In genomic region chr11:133995066-133995465, GRCh38 we compare ENCODE assay signal across 19 cellular contexts. TPM values are rescaled to one million over a fixed set of nuclear protein-coding genes. Genes with fewer than 3 reads are reported as not detected.
DNase-seq lines count a peak whose midpoint lies in the region; ATAC-seq, FAIRE-seq and TF ChIP-seq lines count a peak whose summit lies in the region.
"Had no signal": no experiment of that assay in that cellular context is flagged by ENCODE, and none has a peak within 500 bp of the region (broad histone marks: within the 10 kb centered on the region; RNA-seq: fewer than 3 reads in every experiment).

No MANE protein-coding gene starts in this region.

- no peak; a peak in 1 of 4 replicates for TF ChIP-seq RAD21 in H1 (IDR thresholded peaks at IDR 0.05 in 1 of 2, conservative IDR thresholded peaks at IDR 0.05 in 1 of 2; ENCODE audit: low read depth in 2 of 2, low read length in 2 of 2)

- TF ChIP-seq POLR2A in H1 (IDR thresholded peaks at IDR 0.05; ENCODE audit: control extremely low read depth in 1 of 2, low read depth in 2 of 2, low read length in 2 of 2): no peak

- FAIRE-seq in H1 (lab: Jason Lieb, UNC): no peak
- FAIRE-seq: A204.1 had no signal

- H3K18ac ChIP-seq in H1 (ENCODE audit: extremely low read depth, low read length): no peak overlapping the region

- ATAC-seq in HG02870 (IDR thresholded peaks at IDR 0.05; ENCODE audit: unreplicated experiment) (peak; percentile 72), GM18520 (IDR thresholded peaks at IDR 0.05; ENCODE audit: unreplicated experiment) (no peak), psoas muscle (no peak), HG02798 (IDR thresholded peaks at IDR 0.05; ENCODE audit: poor library complexity, unreplicated experiment) (no peak)
- ATAC-seq: HCT116 had no signal

- H3K79me2 ChIP-seq in DOHH2 (ENCODE audit: control insufficient read depth, low read length): no peaks in the 10 kb centered on the region
- no peaks in the 10 kb centered on the region for H3K79me2 ChIP-seq in H1 (ENCODE audit: control insufficient read depth in 1 of 2, insufficient read depth in 2 of 2, low read length in 2 of 2)

- H2BK15ac ChIP-seq in H1 (ENCODE audit: low read length): no peak overlapping the region

- no peak overlapping the region for H3K14ac ChIP-seq in H1 (ENCODE audit: insufficient read length)

- no peak overlapping the region for H3K9ac ChIP-seq in H1 (replicated peaks in 1 of 4; ENCODE audit: extremely low read depth in 1 of 4, low read depth in 3 of 4, low read length in 3 of 4)
- H3K9ac ChIP-seq: KMS-11 had no signal

- POLR2A ChIA-PET in H1 (lab: Charles Lee; ENCODE audit: partially characterized antibody): no interaction called here

- H3K9me2 ChIP-seq in DOHH2 (replicated peaks; ENCODE audit: control insufficient read depth, low read length): no peaks in the 10 kb centered on the region

- no peak for TF ChIP-seq CTCF in DOHH2 (IDR thresholded peaks at IDR 0.05; ENCODE audit: low read depth, low read length, poor library complexity, severe bottlenecking)
- peak in 2 of 3 experiments; percentile 8 to 33; a peak in 2 of 4 replicates for TF ChIP-seq CTCF in H1 (IDR thresholded peaks at IDR 0.05; ENCODE audit: control extremely low read depth in 1 of 3, insufficient read depth in 1 of 3, low read depth in 1 of 3, low read length in 3 of 3)
- no peak for TF ChIP-seq CTCF in GM10266 (IDR thresholded peaks at IDR 0.05; ENCODE audit: control insufficient read depth, insufficient read depth, low read depth, missing control alignments)
- no peak for TF ChIP-seq CTCF in psoas muscle (IDR thresholded peaks at IDR 0.05)

- H3F3A ChIP-seq in DOHH2 (ENCODE audit: control insufficient read depth, insufficient read depth): no peaks in the 10 kb centered on the region

- no peak overlapping the region for H4K5ac ChIP-seq in H1 (ENCODE audit: insufficient read length, low read depth, low read length)

- TF ChIP-seq EP300 in H1 (IDR thresholded peaks at IDR 0.05; ENCODE audit: borderline replicate concordance in 1 of 2, low read depth in 2 of 2, low read length in 2 of 2): no peak

- H3K36me3 ChIP-seq in DOHH2 (ENCODE audit: control insufficient read depth, low read length): no peaks in the 10 kb centered on the region
- no peaks in the 10 kb centered on the region for H3K36me3 ChIP-seq in H1 (ENCODE audit: control insufficient read depth in 2 of 4, insufficient read depth in 4 of 4, low read length in 3 of 4)
- H3K36me3 ChIP-seq in psoas muscle (ENCODE audit: insufficient read depth in 1 of 2, low read depth in 1 of 2): no peaks in the 10 kb centered on the region

- WGBS in H1 (ENCODE audit: extremely low coverage in 1 of 2, insufficient coverage in 1 of 2, insufficient read length in 1 of 2, insufficient replicate concordance in 2 of 2, low coverage in 1 of 2, low lambda C conversion rate in 2 of 2, missing lambda C conversion rate in 1 of 2), 2 experiments: 88% methylated on average over 8 of the region's 8 CpGs; no CpG with 5 or more reads in 1 of the 2 experiments
- WGBS in psoas muscle, 3 donors: 67 to 73% (median 72%) methylated on average over 8 of the region's 8 CpGs

- no peak overlapping the region for H2BK12ac ChIP-seq in H1 (ENCODE audit: low read depth, low read length)

- H3K9me3 ChIP-seq in DOHH2 (ENCODE audit: control insufficient read depth, insufficient read depth, low read length): no peaks in the 10 kb centered on the region
- H3K9me3 ChIP-seq in H1 (ENCODE audit: insufficient read depth in 2 of 2, low read depth in 1 of 2, low read length in 1 of 2): no peaks in the 10 kb centered on the region
- no peaks in the 10 kb centered on the region for H3K9me3 ChIP-seq in psoas muscle

- H3K56ac ChIP-seq in H1 (replicated peaks; ENCODE audit: insufficient read length, low read depth, low read length): no peak overlapping the region

- no peaks in the 10 kb centered on the region for H3K79me1 ChIP-seq in H1 (ENCODE audit: low read depth, low read length)

- H4K20me1 ChIP-seq in DOHH2 (ENCODE audit: control insufficient read depth, insufficient read depth, low read depth, low read length) (no peaks in the 10 kb centered on the region), H1 (replicated peaks in 1 of 2; ENCODE audit: control insufficient read depth in 1 of 2, insufficient read depth in 2 of 2, low read length in 2 of 2) (no peaks in the 10 kb centered on the region)

- DNase-seq in NAMALWA (ENCODE audit: low spot score): peak; percentile 32
- no peak for DNase-seq in H1 (ENCODE audit: low read depth in 1 of 2, low spot score in 2 of 2)
- no peak for DNase-seq in GM10266 (ENCODE audit: extremely low spot score)
- no peak for DNase-seq in psoas muscle
- DNase-seq: Caco-2; MM.1S; NCI-H1105 treated with DMSO at 0.1 percent for 48 hours; NCI-H2029; NCI-H524 treated with DMSO at 0.1 percent for 48 hours; NK-92 treated with Interleukin-12 subunit alpha and Interleukin-12 subunit beta, amount 100 ng/mL, for 24 hours; OCI-M1; T-helper 1 cell had no signal

- no peak overlapping the region for H2AFZ ChIP-seq in H1 (ENCODE audit: low read length)

- H4K8ac ChIP-seq in H1 (ENCODE audit: extremely low read depth, insufficient read depth, low read length): no peak overlapping the region

- H3K4me3 ChIP-seq in DOHH2 (ENCODE audit: low read length) (no peak overlapping the region), H1 (ENCODE audit: extremely low read depth in 1 of 4, insufficient read depth in 2 of 4, low read depth in 3 of 4, low read length in 4 of 4) (no peak overlapping the region), psoas muscle (no peak overlapping the region)

- H3K23me2 ChIP-seq in H1 (ENCODE audit: low read depth, low read length): no peaks in the 10 kb centered on the region

- H3K27me3 ChIP-seq in DOHH2 (ENCODE audit: control insufficient read depth, low read length) (no peaks in the 10 kb centered on the region), H1 (replicated peaks in 1 of 4; ENCODE audit: control insufficient read depth in 3 of 4, extremely low read depth in 1 of 4, insufficient read depth in 3 of 4, low read length in 3 of 4) (no peaks in the 10 kb centered on the region), psoas muscle (ENCODE audit: insufficient read depth in 3 of 3, low read length in 2 of 3) (no peaks in the 10 kb centered on the region)

- no peak overlapping the region for H2BK120ac ChIP-seq in H1 (replicated peaks; ENCODE audit: low read depth, low read length)

- H3K4ac ChIP-seq in H1 (replicated peaks; ENCODE audit: insufficient read length, low read depth, low read length): no peak overlapping the region

- H3K4me1 ChIP-seq in DOHH2 (ENCODE audit: control insufficient read depth, low read length) (peaks cover 8% of the 10 kb centered on the region), H1 (replicated peaks in 1 of 4; ENCODE audit: control insufficient read depth in 3 of 4, insufficient read depth in 4 of 4, low read length in 3 of 4) (no peaks in the 10 kb centered on the region; a peak in 1 of 7 replicates), psoas muscle (no peaks in the 10 kb centered on the region)
- H3K4me1 ChIP-seq: Caco-2 had no signal

- H4K91ac ChIP-seq in H1 (replicated peaks; ENCODE audit: insufficient read length, low read length): no peak overlapping the region

- no peak overlapping the region for H3K27ac ChIP-seq in DOHH2 (ENCODE audit: low read depth, low read length)
- no peak overlapping the region for H3K27ac ChIP-seq in H1 (ENCODE audit: low read depth, low read length)
- H3K27ac ChIP-seq in psoas muscle: no peak overlapping the region
- H3K27ac ChIP-seq: KMS-11 had no signal

- no peak overlapping the region for H2BK5ac ChIP-seq in H1 (ENCODE audit: low read depth, low read length)

- intact Hi-C loops in psoas muscle (cut with DNase I): no loop called here

- H3K23ac ChIP-seq in H1 (ENCODE audit: insufficient read length): no peak overlapping the region

- H2BK20ac ChIP-seq in H1 (ENCODE audit: low read length): no peak overlapping the region

- H2AK5ac ChIP-seq in H1 (ENCODE audit: low read depth, low read length): no peak overlapping the region

- CTCF ChIA-PET in H1 (lab: Charles Lee; ENCODE audit: partially characterized antibody): interaction anchor here (2.4 to 2.9 kb wide), 2 partner anchors 11 to 48 kb away, joined by 4 to 6 read pairs; no protein-coding TSS in a partner anchor

- H3K4me2 ChIP-seq in DOHH2 (ENCODE audit: low read length) (0 out of 2 replicates have a peak overlapping the region, but pooled peaks have one; percentile 2), H1 (ENCODE audit: insufficient read depth in 1 of 2, low read depth in 2 of 2, low read length in 2 of 2) (no peak overlapping the region)
- H3K4me2 ChIP-seq: KMS-11 had no signal

TF ChIP-seq in H1, 55 proteins besides CTCF, POLR2A, EP300 and RAD21 (continues in another document):
- TF ChIP-seq E2F6 (IDR thresholded peaks at IDR 0.05) (no peak), CBX8 (IDR thresholded peaks at IDR 0.05; ENCODE audit: borderline replicate concordance, low read depth, low read length) (no peak), CTBP2 (IDR thresholded peaks at IDR 0.05; ENCODE audit: borderline replicate concordance, insufficient read depth, insufficient read length, low read length) (no peak), CHD2 (IDR thresholded peaks at IDR 0.05; ENCODE audit: low read length) (no peak), USF2 (IDR thresholded peaks at IDR 0.05; ENCODE audit: low read length) (no peak)

RNA-seq across cellular contexts. Expression of gene IGSF9B, which starts 38.3 kb away (rescaled TPM):
- total RNA-seq in H1 (2021; fragmentation: NEBNext Ultra II Directional; extraction: Animal tissue kit (Norgen Biotek cat#: 25700)): 42.3 and 49.2 TPM in 2 replicates
- polyA plus RNA-seq in H1 (2011; rRNA removed) (16.5 and 23.6 TPM in 2 replicates), psoas muscle (1 to 10 TPM in 1 of 3 donors, under 1 TPM in 2; 0.56 to 1.5 (median 0.65) TPM)
- polyA plus RNA-seq in H1 (2011; cell fraction: cytosol; rRNA removed): 15.7 TPM
- 61.7 TPM for polyA plus RNA-seq in H1 (2011; cell fraction: nucleus; rRNA removed)
- polyA plus RNA-seq in H1 (2012, experiment 1 of 2): 13.6 to 23.1 TPM (median 21.3 TPM) in 4 replicates
- 8.1 TPM for polyA plus RNA-seq in H1 (2012, experiment 2 of 2)
- 15.1 TPM for polyA plus RNA-seq in H1 (2013, experiment 1 of 2)
- polyA plus RNA-seq in H1 (2013, experiment 2 of 2): 14.1 TPM
- 73.6 and 79.6 TPM in 2 replicates for polyA minus RNA-seq in H1 (2011; rRNA and poly(A)+ RNA removed)
- 29.4 TPM for polyA minus RNA-seq in H1 (2011; cell fraction: cytosol; rRNA and poly(A)+ RNA removed)
- polyA minus RNA-seq in H1 (2011; cell fraction: nucleus; rRNA and poly(A)+ RNA removed): 44.5 TPM
- 1 to 10 TPM in 2 of 4 donors, under 1 TPM in 2; 0.84 to 3.4 (median 1.0) TPM for total RNA-seq in psoas muscle

Comparison
In these comparisons a context has a peak if more than half of its experiments do, and no peak if none do; other contexts are left out.
1. CTCF ChIP-seq: peak in H1 (2 of 3); none in DOHH2 (single experiment), GM10266 (single experiment) and psoas muscle (single experiment).